ENCODE assay signal across 17 cellular contexts in genomic region chrX:48864210-48864609, GRCh38. TPM values are rescaled to one million over a fixed set of nuclear protein-coding genes. Genes with fewer than 3 reads are reported as not detected.
A peak's percentile ranks its signal among the peaks of the same experiment; 100 is the strongest.
DNase-seq lines count a peak whose midpoint lies in the region; ATAC-seq, FAIRE-seq and TF ChIP-seq lines count a peak whose summit lies in the region.
"Had no signal": no experiment of that assay in that cellular context is flagged by ENCODE, and none has a peak within 500 bp of the region (broad histone marks: within the 10 kb centered on the region; RNA-seq: fewer than 3 reads in every experiment).

No MANE protein-coding gene starts in this region.

- peak; percentile 56 for ATAC-seq in mucosa of descending colon
- no peak for ATAC-seq in HG02798 (IDR thresholded peaks at IDR 0.05; ENCODE audit: poor library complexity, unreplicated experiment)
- no peak for ATAC-seq in HG03039 (IDR thresholded peaks at IDR 0.05; ENCODE audit: unreplicated experiment)
- ATAC-seq: lower lobe of right lung, WTC11 had no signal

- H3K4me3 ChIP-seq in bronchial epithelial cell (ENCODE audit: low read depth, low read length), result no peak overlapping the region
- no peak overlapping the region for H3K4me3 ChIP-seq in mucosa of descending colon
- H3K4me3 ChIP-seq: lower lobe of right lung, spleen had no signal

- H3K27me3 ChIP-seq in bronchial epithelial cell (ENCODE audit: control insufficient read depth, insufficient read depth, low read length), result no peaks in the 10 kb centered on the region
- H3K27me3 ChIP-seq: neutrophil had no signal

- TF ChIP-seq CTCF in bronchial epithelial cell (IDR thresholded peaks at IDR 0.05; ENCODE audit: insufficient read depth, low read length, severe bottlenecking) (no peak), mucosa of descending colon (IDR thresholded peaks at IDR 0.05) (no peak)

- H3K9me3 ChIP-seq in mucosa of descending colon, result no peaks in the 10 kb centered on the region
- H3K9me3 ChIP-seq: lower lobe of right lung, neutrophil, spleen had no signal

- DNase-seq in GM03348 (ENCODE audit: low spot score) (peak; percentile 11), NCI-H226 (peak; percentile 73), bronchial epithelial cell (ENCODE audit: low read depth) (peak; percentile 58), mucosa of descending colon (peak in 1 of 3 donors; percentile 4), SHP77 treated with DMSO at 0.1 percent for 48 hours (lab: John Stamatoyannopoulos, UW) (no peak)
- DNase-seq in effector CD8-positive, alpha-beta T cell (lab: John Stamatoyannopoulos, UW), result no peak
- DNase-seq: activated naive CD4-positive, alpha-beta T cell treated with anti-CD3 and anti-CD28 coated beads for 36 hours; CD4-positive, alpha-beta memory T cell; lower lobe of right lung; NCI-H1417; NCI-H69; spleen had no signal

- FAIRE-seq in bronchial epithelial cell (lab: Jason Lieb, UNC), result no peak

- no peaks in the 10 kb centered on the region for H3K4me1 ChIP-seq in mucosa of descending colon (ENCODE audit: low read depth)
- H3K4me1 ChIP-seq: lower lobe of right lung, spleen had no signal

- H3K36me3 ChIP-seq in bronchial epithelial cell (ENCODE audit: control insufficient read depth, insufficient read depth, low read length) (no peaks in the 10 kb centered on the region), mucosa of descending colon (ENCODE audit: low read depth) (no peaks in the 10 kb centered on the region)
- H3K36me3 ChIP-seq: lower lobe of right lung, neutrophil, spleen had no signal

- intact Hi-C loops in mucosa of descending colon (cut with DNase I, micrococcal nuclease), result no loop called here

RNA-seq across cellular contexts. Expression of gene PCSK1N, which starts 28.8 kb away (rescaled TPM):
- total RNA-seq in bronchial epithelial cell (0.26 and 0.51 TPM in 2 replicates), mucosa of descending colon (10 to 100 TPM; 11.1 to 19.7 (median 13.8) TPM)

RNA-seq across cellular contexts. Expression of gene TIMM17B, which starts 33.4 kb away (rescaled TPM):
- total RNA-seq in bronchial epithelial cell (28.2 and 35.2 TPM in 2 replicates), mucosa of descending colon (10 to 100 TPM; 43.4 to 49.0 (median 46.0) TPM)

RNA-seq across cellular contexts. Expression of gene PQBP1, which starts 33.5 kb away (rescaled TPM):
- 101 and 108 TPM in 2 replicates for total RNA-seq in bronchial epithelial cell
- 10 to 100 TPM; 55.5 to 88.8 (median 69.6) TPM for total RNA-seq in mucosa of descending colon

RNA-seq across cellular contexts. Expression of gene ERAS, which starts 37.9 kb away (rescaled TPM):
- total RNA-seq in bronchial epithelial cell (not detected in 2 replicates), mucosa of descending colon (under 1 TPM in 1 of 3 donors, not detected in 2; 0.38 TPM)
- total RNA-seq: activated naive CD4-positive, alpha-beta T cell treated with anti-CD3 and anti-CD28 coated beads for 36 hours; CD4-positive, alpha-beta memory T cell; lower lobe of right lung; subcutaneous adipose tissue; WTC11 had no signal

RNA-seq across cellular contexts. Expression of gene SLC35A2, which starts 47.2 kb away (rescaled TPM):
- 19.3 and 21.9 TPM in 2 replicates for total RNA-seq in bronchial epithelial cell
- total RNA-seq in mucosa of descending colon, result 10 to 100 TPM; 26.4 to 62.1 (median 52.2) TPM

Comparison
In these comparisons a context has a peak if more than half of its experiments do, and no peak if none do; other contexts are left out.
1. DNase-seq: peak in GM03348 (single experiment), NCI-H226 (single experiment) and bronchial epithelial cell (single experiment); none in SHP77 treated with DMSO at 0.1 percent for 48 hours (single experiment) and effector CD8-positive, alpha-beta T cell (single experiment).